Comparison of ENCODE assay signal across 17 cellular contexts in genomic region chr5:179923422-179923821, GRCh38. TPM values are rescaled to one million over a fixed set of nuclear protein-coding genes. Genes with fewer than 3 reads are reported as not detected.
A peak's percentile ranks its signal among the peaks of the same experiment; 100 is the strongest.
DNase-seq lines count a peak whose midpoint lies in the region; ATAC-seq, FAIRE-seq and TF ChIP-seq lines count a peak whose summit lies in the region.
"Had no signal": no experiment of that assay in that cellular context is flagged by ENCODE, and none has a peak within 500 bp of the region (broad histone marks: within the 10 kb centered on the region; RNA-seq: fewer than 3 reads in every experiment).

No MANE protein-coding gene starts in this region.

- peaks cover 0 to 1% of the 10 kb centered on the region in 2 donors for H3K36me3 Mint-ChIP-seq in stimulated activated naive B cell treated with anti-CD40 and anti-IgM and Interleukin-4, amounts not matched to agents 10 μg/mL and 1 μg/mL and 100 μg/mL, for 72 hours

- no peaks in the 10 kb centered on the region for H3K27me3 Mint-ChIP-seq in stimulated activated naive B cell treated with anti-CD40 and anti-IgM and Interleukin-4, amounts not matched to agents 10 μg/mL and 1 μg/mL and 100 μg/mL, for 72 hours

- H3K4me3 ChIP-seq in K562, result no peak overlapping the region

- no peak for TF ChIP-seq POLR2A in K562 (conservative IDR thresholded peaks at IDR 0.05)

- DNase-seq in NOMO-1 treated with DMSO at 0.1 percent for 48 hours (lab: John Stamatoyannopoulos, UW; ENCODE audit: unreplicated experiment) (peak; percentile 99), K562 (ENCODE audit: extremely low read depth in 1 of 4, low spot score in 3 of 4) (peak in 2 of 4 experiments; percentile 24 to 25), GOT3 (lab: John Stamatoyannopoulos, UW) (no peak), NCI-H2081 treated with DMSO at 0.1 percent for 48 hours (lab: John Stamatoyannopoulos, UW) (no peak)
- peak; percentile 24 for DNase-seq in stimulated activated naive B cell treated with anti-CD40 and anti-IgM and Interleukin-4, amounts not matched to agents 10 μg/mL and 1 μg/mL and 100 μg/mL, for 72 hours
- DNase-seq: activated gamma-delta T cell treated with Interleukin-2 at 50 U/mL for 16 hours; anterior cingulate cortex; BE2C; DND-41; glutamatergic neuron; NCI-H2029 treated with DMSO at 0.1 percent for 48 hours; NCI-H774; small intestine; stimulated activated naive CD4-positive, alpha-beta T cell treated with Interleukin-2 at 50 U/mL for 16 hours had no signal

- peaks cover 0 to 2% of the 10 kb centered on the region in 2 donors for H3K9me3 Mint-ChIP-seq in stimulated activated naive B cell treated with anti-CD40 and anti-IgM and Interleukin-4, amounts not matched to agents 10 μg/mL and 1 μg/mL and 100 μg/mL, for 72 hours

- TF ChIP-seq EP300 in K562 (IDR thresholded peaks at IDR 0.05; ENCODE audit: low read length), result no peak

- ATAC-seq in GM19351 (IDR thresholded peaks at IDR 0.05; ENCODE audit: unreplicated experiment) (peak; percentile 39), K562 (peak; percentile 53; the same call in 2 of the 3 replicates), HG03469 (IDR thresholded peaks at IDR 0.05; ENCODE audit: unreplicated experiment) (no peak)
- ATAC-seq in stimulated activated naive B cell treated with anti-CD40 and anti-IgM and Interleukin-4, amounts not matched to agents 10 μg/mL and 1 μg/mL and 100 μg/mL, for 72 hours (replicated peaks), result peak; percentile 87 to 95

- no peak overlapping the region for H3K9ac ChIP-seq in K562 (ENCODE audit: insufficient read depth in 1 of 2, low read depth in 2 of 2, low read length in 2 of 2)

- H3K4me2 ChIP-seq in K562 (ENCODE audit: insufficient read depth, low read length), result no peak overlapping the region

- BruUV-seq in K562 (replicated peaks; lab: Mats Ljungman, UMichigan), result no TSS peak

- CTCF ChIA-PET in K562 (lab: Yijun Ruan, JAX; ENCODE audit: low intra/inter-chr PET ratio), result no interaction called here

- peak overlapping the region; percentile 40; the same call in 1 of the 2 replicates for H2AFZ ChIP-seq in K562 (ENCODE audit: low read depth, low read length)

- POLR2A ChIA-PET in K562 (lab: Yijun Ruan, JAX), result no interaction called here

- in situ Hi-C loops in K562 (cut with MboI), result no loop called here

- no peaks in the 10 kb centered on the region for H3K79me2 ChIP-seq in K562 (ENCODE audit: control insufficient read depth, insufficient read depth, low read length)

- peak overlapping the region; percentile 53 for H3K27ac Mint-ChIP-seq in stimulated activated naive B cell treated with anti-CD40 and anti-IgM and Interleukin-4, amounts not matched to agents 10 μg/mL and 1 μg/mL and 100 μg/mL, for 72 hours

- WGBS in K562 (ENCODE audit: insufficient coverage, low coverage, missing lambda C conversion rate), result 5% methylated on average over 5 of the region's 6 CpGs

- H3K4me1 Mint-ChIP-seq in stimulated activated naive B cell treated with anti-CD40 and anti-IgM and Interleukin-4, amounts not matched to agents 10 μg/mL and 1 μg/mL and 100 μg/mL, for 72 hours, result peaks cover 2 to 7% of the 10 kb centered on the region in 2 donors

- peaks cover 33 to 44% of the 10 kb centered on the region in 2 experiments for H3K27me3 ChIP-seq in K562 (ENCODE audit: control insufficient read depth in 2 of 2, insufficient read depth in 2 of 2, low read length in 2 of 2)
- H3K27me3 ChIP-seq: BE2C had no signal

- no peak overlapping the region for H3K27ac ChIP-seq in K562 (ENCODE audit: extremely low read depth, low read depth, low read length)
- H3K27ac ChIP-seq: VCaP had no signal

- intact Hi-C loops in K562 (cut with micrococcal nuclease), result no loop called here

- no peak for FAIRE-seq in K562 (lab: Jason Lieb, UNC)
- FAIRE-seq: small intestine had no signal

- no peak for TF ChIP-seq CTCF in K562 (IDR thresholded peaks at IDR 0.05 in 2 of 3, conservative IDR thresholded peaks at IDR 0.05 in 1 of 3; ENCODE audit: insufficient read depth in 2 of 3, low read depth in 1 of 3, low read length in 3 of 3)

- H4K20me1 ChIP-seq in K562 (replicated peaks; ENCODE audit: control insufficient read depth, insufficient read depth, low read length), result no peaks in the 10 kb centered on the region

- H3K4me1 ChIP-seq in K562 (replicated peaks in 1 of 2; ENCODE audit: control insufficient read depth in 2 of 2, insufficient read depth in 2 of 2, low read length in 2 of 2), result peaks cover 0 to 4% of the 10 kb centered on the region in 2 experiments; a peak in 2 of 5 replicates
- H3K4me1 ChIP-seq: BE2C had no signal

- H3K4me3 Mint-ChIP-seq in stimulated activated naive B cell treated with anti-CD40 and anti-IgM and Interleukin-4, amounts not matched to agents 10 μg/mL and 1 μg/mL and 100 μg/mL, for 72 hours, result no peak overlapping the region

- H3K36me3 ChIP-seq in K562 (ENCODE audit: control insufficient read depth, insufficient read depth, low read length), result no peaks in the 10 kb centered on the region
- H3K36me3 ChIP-seq: BE2C had no signal

- no peak for TF ChIP-seq RAD21 in K562 (CRISPR knock-in tag; conservative IDR thresholded peaks at IDR 0.05 in 1 of 2, IDR thresholded peaks at IDR 0.05 in 1 of 2)

- H3K9me1 ChIP-seq in K562 (ENCODE audit: control insufficient read depth, insufficient read depth, low read length), result no peaks in the 10 kb centered on the region

- H3K9me3 ChIP-seq in K562 (replicated peaks; ENCODE audit: control insufficient read depth, insufficient read depth, low read depth, low read length), result no peaks in the 10 kb centered on the region
- H3K9me3 ChIP-seq: BE2C had no signal

TF ChIP-seq in K562, 482 proteins besides CTCF, POLR2A, EP300 and RAD21 (continues in another document):
- TF ChIP-seq TFAP4 (CRISPR knock-in tag; IDR thresholded peaks at IDR 0.05; ENCODE audit: borderline replicate concordance) (peak; percentile 57; the same call in 1 of the 2 replicates), TGIF2 (CRISPR knock-in tag; IDR thresholded peaks at IDR 0.05) (no peak), PKNOX1 (IDR thresholded peaks at IDR 0.05) (peak; percentile 14; the same call in 1 of the 2 replicates), FOXO4 (CRISPR knock-in tag; IDR thresholded peaks at IDR 0.05) (no peak), L3MBTL2 (IDR thresholded peaks at IDR 0.05) (peak; percentile 36; the same call in 1 of the 2 replicates)

RNA-seq across cellular contexts. Expression of gene TBC1D9B, which starts 15.7 kb away (rescaled TPM):
- total RNA-seq in K562 (2011; cell fraction: chromatin; rRNA removed; ENCODE audit: low replicate concordance), result 150 and 367 TPM in 2 replicates
- total RNA-seq in K562 (2011; cell fraction: nucleolus; rRNA removed), result 181 and 203 TPM in 2 replicates
- 151 and 162 TPM in 2 replicates for total RNA-seq in K562 (2011; cell fraction: nucleoplasm; rRNA removed)
- total RNA-seq in K562 (2014; rRNA removed) (16.1 and 24.0 TPM in 2 replicates), K562 (2014; rRNA removed; fragmentation: Illumina TruSeq; extraction: Trizol) (13.0 and 20.7 TPM in 2 replicates), K562 (2015; rRNA removed; fragmentation: Illumina TruSeq; extraction: Trizol) (35.8 and 36.6 TPM in 2 replicates), K562 (2021) (54.3 and 59.1 TPM in 2 replicates)
- polyA plus RNA-seq in K562 (2011; rRNA removed) (33.5 and 46.0 TPM in 2 replicates), K562 (2014; fragmentation: Illumina TruSeq; extraction: Trizol) (33.7 and 37.5 TPM in 2 replicates), K562 (2014; fragmentation: Nextera tagmentation; extraction: Ambion mirVana) (1 to 10 TPM; 2.9 to 4.2 TPM), K562 (2014; rRNA removed) (43.7 and 51.0 TPM in 2 replicates)
- 29.6 and 41.6 TPM in 2 replicates for polyA plus RNA-seq in K562 (2011; cell fraction: cytosol; rRNA removed)
- 213 and 357 TPM in 2 replicates for polyA plus RNA-seq in K562 (2011; cell fraction: nucleus; rRNA removed)
- 42.8 and 54.1 TPM in 2 replicates for polyA plus RNA-seq in K562 (2012)
- polyA minus RNA-seq in K562 (2011; rRNA and poly(A)+ RNA removed), result 31.3 and 37.5 TPM in 2 replicates
- polyA minus RNA-seq in K562 (2011; cell fraction: cytosol; rRNA and poly(A)+ RNA removed), result 31.0 and 44.1 TPM in 2 replicates
- polyA minus RNA-seq in K562 (2011; cell fraction: nucleus; rRNA and poly(A)+ RNA removed), result 77.8 and 93.6 TPM in 2 replicates

Comparison
In these comparisons a context has a peak if more than half of its experiments do, and no peak if none do; other contexts are left out.
1. DNase-seq: peak in NOMO-1 treated with DMSO at 0.1 percent for 48 hours (single experiment) and stimulated activated naive B cell treated with anti-CD40 and anti-IgM and Interleukin-4, amounts not matched to agents 10 μg/mL and 1 μg/mL and 100 μg/mL, for 72 hours (single experiment); none in GOT3 (single experiment) and NCI-H2081 treated with DMSO at 0.1 percent for 48 hours (single experiment).